ENCODE assay signal across 1 cellular context in genomic region chr1:40383488-40384412, GRCh38.
TF ChIP-seq lines count a peak whose summit lies in the region.

No MANE protein-coding gene starts in this region.

TF ChIP-seq in K562, 482 proteins besides CTCF, POLR2A, EP300 and RAD21 (continued from another document and continues in another):
- TF ChIP-seq NFATC3 (IDR thresholded peaks at IDR 0.05) (no peak), ARNT (IDR thresholded peaks at IDR 0.05) (peak; percentile 29 to 80; a peak in 2 of 4 replicates), EZH2 (IDR thresholded peaks at IDR 0.05; ENCODE audit: borderline replicate concordance, low read depth, low read length) (no peak), POLR3A (IDR thresholded peaks at IDR 0.05; ENCODE audit: borderline replicate concordance, extremely low read depth, insufficient read depth, insufficient read length) (no peak), SP1 (CRISPR knock-in tag; IDR thresholded peaks at IDR 0.05) (peak; percentile 36; the same call in 1 of the 2 replicates), CEBPG (CRISPR knock-in tag; IDR thresholded peaks at IDR 0.05) (no peak), CEBPG (tag; conservative IDR thresholded peaks at IDR 0.05 in 1 of 2, IDR thresholded peaks at IDR 0.05 in 1 of 2) (no peak), GMEB1 (CRISPR knock-in tag; IDR thresholded peaks at IDR 0.05) (no peak), SMAD3 (CRISPR knock-in tag; conservative IDR thresholded peaks at IDR 0.05) (no peak), ZNF609 (CRISPR knock-in tag; IDR thresholded peaks at IDR 0.05; ENCODE audit: borderline replicate concordance) (no peak), ZBTB17 (CRISPR knock-in tag; IDR thresholded peaks at IDR 0.05) (no peak), ZNF764 (CRISPR knock-in tag; IDR thresholded peaks at IDR 0.05; ENCODE audit: low read depth) (no peak), RBM22 (IDR thresholded peaks at IDR 0.05; ENCODE audit: low read depth, low read length, poor library complexity, severe bottlenecking) (no peak), E2F3 (CRISPR knock-in tag; IDR thresholded peaks at IDR 0.05) (no peak), ZNF766 (CRISPR knock-in tag; conservative IDR thresholded peaks at IDR 0.05) (no peak), THRAP3 (IDR thresholded peaks at IDR 0.05; ENCODE audit: borderline replicate concordance) (0 out of 2 replicates have a peak, but pooled peaks have one; percentile 4), POLR2AphosphoS5 (IDR thresholded peaks at IDR 0.05; ENCODE audit: control insufficient read depth, insufficient read depth, low read depth, low read length) (peak; percentile 41; the same call in 1 of the 2 replicates), HEY1 (CRISPR knock-in tag; IDR thresholded peaks at IDR 0.05; ENCODE audit: borderline replicate concordance) (0 out of 2 replicates have a peak, but pooled peaks have one; percentile 6), NCOA2 (IDR thresholded peaks at IDR 0.05; ENCODE audit: partially characterized antibody in 2 of 2) (no peak), MIER1 (IDR thresholded peaks at IDR 0.05; ENCODE audit: low read depth) (peak; percentile 58; the same call in 1 of the 2 replicates), NCOA4 (IDR thresholded peaks at IDR 0.05; ENCODE audit: partially characterized antibody) (no peak), FOS (IDR thresholded peaks at IDR 0.05; ENCODE audit: extremely low read depth, insufficient read length) (no peak), PRMT5 (CRISPR knock-in tag; IDR thresholded peaks at IDR 0.05) (no peak), GATA2 (CRISPR knock-in tag; IDR thresholded peaks at IDR 0.05) (no peak), NONO (IDR thresholded peaks at IDR 0.05; ENCODE audit: low read depth in 2 of 2, low read length in 1 of 2) (no peak), RFX1 (IDR thresholded peaks at IDR 0.05) (peak; percentile 63), CBFA2T2 (conservative IDR thresholded peaks at IDR 0.05) (no peak; the same call in 1 of the 2 replicates), ZNF668 (CRISPR knock-in tag; IDR thresholded peaks at IDR 0.05) (no peak), ARID4B (CRISPR knock-in tag; IDR thresholded peaks at IDR 0.05) (no peak), ZNF217 (CRISPR knock-in tag; IDR thresholded peaks at IDR 0.05) (no peak), HIVEP1 (CRISPR knock-in tag; IDR thresholded peaks at IDR 0.05) (no peak), ZFP30 (CRISPR knock-in tag; IDR thresholded peaks at IDR 0.05; ENCODE audit: borderline replicate concordance) (no peak), GTF2F1 (IDR thresholded peaks at IDR 0.05; ENCODE audit: low read depth, low read length) (no peak), ZNF79 (CRISPR knock-in tag; IDR thresholded peaks at IDR 0.05; ENCODE audit: low read depth) (no peak), SMAD2 (IDR thresholded peaks at IDR 0.05; ENCODE audit: low read depth, low read length) (no peak), ZFP1 (CRISPR knock-in tag; IDR thresholded peaks at IDR 0.05) (no peak), JUNB (CRISPR knock-in tag; conservative IDR thresholded peaks at IDR 0.05) (no peak), RREB1 (CRISPR knock-in tag; IDR thresholded peaks at IDR 0.05) (no peak; the same call in 1 of the 2 replicates), TCFL5 (CRISPR knock-in tag; conservative IDR thresholded peaks at IDR 0.05) (no peak), POLR2H (tag; IDR thresholded peaks at IDR 0.05; ENCODE audit: low read depth) (no peak), CSDE1 (IDR thresholded peaks at IDR 0.05) (no peak), ZNF184 (CRISPR knock-in tag; IDR thresholded peaks at IDR 0.05) (no peak), RBBP5 (IDR thresholded peaks at IDR 0.05; ENCODE audit: borderline replicate concordance, insufficient read depth, low read length, poor library complexity, severe bottlenecking) (peak; percentile 30), CTBP1 (IDR thresholded peaks at IDR 0.05; ENCODE audit: borderline replicate concordance) (peak; percentile 13; the same call in 1 of the 2 replicates), PPARD (CRISPR knock-in tag; IDR thresholded peaks at IDR 0.05) (no peak), SAFB2 (IDR thresholded peaks at IDR 0.05; ENCODE audit: borderline replicate concordance, low read depth, low read length, severe bottlenecking) (no peak), SPI1 (IDR thresholded peaks at IDR 0.05; ENCODE audit: borderline replicate concordance, low read depth, low read length) (no peak), PHF21A (IDR thresholded peaks at IDR 0.05; ENCODE audit: borderline replicate concordance, low read depth) (no peak), CREB3 (tag; conservative IDR thresholded peaks at IDR 0.05; ENCODE audit: low read depth) (no peak), CHCHD3 (CRISPR knock-in tag; IDR thresholded peaks at IDR 0.05) (no peak), NR1H2 (CRISPR knock-in tag; IDR thresholded peaks at IDR 0.05) (no peak), KLF10 (CRISPR knock-in tag; IDR thresholded peaks at IDR 0.05) (no peak), ZNF384 (IDR thresholded peaks at IDR 0.05; ENCODE audit: low read depth, low read length) (peak; percentile 78), POU5F1 (IDR thresholded peaks at IDR 0.05; ENCODE audit: borderline replicate concordance, low read depth, low read length, partially characterized antibody) (no peak), MYC (IDR thresholded peaks at IDR 0.05; ENCODE audit: low read depth, low read length) (peak; percentile 27; the same call in 1 of the 2 replicates), MYC (CRISPR knock-in tag; IDR thresholded peaks at IDR 0.05; ENCODE audit: borderline replicate concordance, low read depth) (no peak), NRF1 (conservative IDR thresholded peaks at IDR 0.05 in 1 of 2, IDR thresholded peaks at IDR 0.05 in 1 of 2) (no peak; a peak in 2 of 4 replicates), CGGBP1 (CRISPR knock-in tag; IDR thresholded peaks at IDR 0.05) (no peak)
